15 cellular contexts compared by ENCODE assay signal in the genomic region with DNA sequence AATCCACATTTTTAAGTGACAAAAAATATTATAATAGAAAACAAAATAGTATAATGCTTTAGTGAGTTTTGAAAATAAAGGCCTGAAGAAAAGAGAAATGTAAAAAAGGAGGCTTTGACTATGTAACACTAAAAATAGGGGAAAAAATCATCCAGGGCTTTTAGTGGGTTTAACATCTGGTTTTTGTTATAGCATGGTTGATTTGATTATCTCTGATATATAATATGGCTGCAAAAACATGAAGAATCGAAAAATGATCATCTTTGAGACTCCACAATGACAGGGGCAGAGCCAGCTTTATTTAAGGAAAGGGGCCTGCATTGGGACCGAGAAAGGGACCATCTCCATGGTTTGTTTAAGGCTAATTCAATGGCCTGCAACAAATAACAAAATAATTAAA.
A peak's percentile ranks its signal among the peaks of the same experiment; 100 is the strongest.
DNase-seq lines count a peak whose midpoint lies in the region; TF ChIP-seq lines count a peak whose summit lies in the region.
"Had no signal": no experiment of that assay in that cellular context is flagged by ENCODE, and none has a peak within 500 bp of the region (broad histone marks: within the 10 kb centered on the region; RNA-seq: fewer than 3 reads in every experiment).

No MANE protein-coding gene starts in this region.

- H3K9me2 ChIP-seq in MM.1S (replicated peaks; ENCODE audit: insufficient read depth, low read length): no peaks in the 10 kb centered on the region
- no peaks in the 10 kb centered on the region for H3K9me2 ChIP-seq in SK-N-SH

- WGBS in SK-N-SH (ENCODE audit: low lambda C conversion rate): 44% methylated on average over 2 of the region's 2 CpGs

- no peak for DNase-seq in MM.1S
- DNase-seq in SK-N-SH: peak; percentile 49
- peak; percentile 53 for DNase-seq in fibroblast of peridontal ligament (ENCODE audit: extremely low read depth)
- no peak for DNase-seq in NOMO-1 (lab: John Stamatoyannopoulos, UW; ENCODE audit: unreplicated experiment in 2 of 2)
- no peak for DNase-seq in DMS79 (lab: John Stamatoyannopoulos, UW)
- DNase-seq in middle frontal gyrus (ENCODE audit: extremely low spot score, low spot score): no peak
- DNase-seq: Calu3; CD8-positive, alpha-beta T cell; DND-41; EL; GOT3; H7; HFFc6 had no signal

- no peak for TF ChIP-seq EP300 in SK-N-SH (IDR thresholded peaks at IDR 0.05; ENCODE audit: borderline replicate concordance in 1 of 2, low read depth in 1 of 2, low read length in 1 of 2)

- H3K9ac ChIP-seq in MM.1S (ENCODE audit: low read length): no peak overlapping the region
- no peak overlapping the region for H3K9ac ChIP-seq in SK-N-SH
- H3K9ac ChIP-seq: BLaER1 treated with 17β-estradiol and CSF1 and Interleukin-3, amounts not matched to agents 10 nM and 100 nM had no signal

- H3F3A ChIP-seq in MM.1S (ENCODE audit: insufficient read depth, low read length) (peaks cover 14% of the 10 kb centered on the region), SK-N-SH (replicated peaks; ENCODE audit: insufficient read depth) (no peaks in the 10 kb centered on the region)

- no peaks in the 10 kb centered on the region for H3K79me2 ChIP-seq in MM.1S (ENCODE audit: low read length)
- no peaks in the 10 kb centered on the region for H3K79me2 ChIP-seq in SK-N-SH (ENCODE audit: insufficient read depth)

- TF ChIP-seq CTCF in MM.1S (IDR thresholded peaks at IDR 0.05; ENCODE audit: low read length): no peak
- no peak for TF ChIP-seq CTCF in SK-N-SH (IDR thresholded peaks at IDR 0.05)

- peak overlapping the region; percentile 46; the same call in 1 of the 2 replicates for H3K4me2 ChIP-seq in MM.1S (ENCODE audit: low read depth, low read length)
- H3K4me2 ChIP-seq in SK-N-SH: no peak overlapping the region

- POLR2A ChIA-PET in SK-N-SH (lab: Yijun Ruan, JAX): no interaction called here

- no peaks in the 10 kb centered on the region for H3K27me3 ChIP-seq in MM.1S (replicated peaks; ENCODE audit: insufficient read depth, low read length)
- no peaks in the 10 kb centered on the region for H3K27me3 ChIP-seq in SK-N-SH (ENCODE audit: insufficient read depth)
- H3K27me3 ChIP-seq: BLaER1 treated with 17β-estradiol and CSF1 and Interleukin-3, amounts not matched to agents 10 nM and 100 nM had no signal

- H3K9me3 ChIP-seq in MM.1S (replicated peaks; ENCODE audit: insufficient read depth, low read length) (no peaks in the 10 kb centered on the region), SK-N-SH (no peaks in the 10 kb centered on the region)

- H3K27ac ChIP-seq in MM.1S (ENCODE audit: low read length) (peak overlapping the region; percentile 50; the same call in 1 of the 2 replicates), SK-N-SH (ENCODE audit: low read depth in 2 of 2, low read length in 1 of 2) (peak overlapping the region in 1 of 2 experiments; percentile 58; a peak in 1 of 4 replicates)
- H3K27ac ChIP-seq: BLaER1 treated with 17β-estradiol and CSF1 and Interleukin-3, amounts not matched to agents 10 nM and 100 nM had no signal

- H4K20me1 ChIP-seq in MM.1S (ENCODE audit: insufficient read depth, low read length): no peaks in the 10 kb centered on the region
- H4K20me1 ChIP-seq in SK-N-SH (ENCODE audit: insufficient read depth): no peaks in the 10 kb centered on the region
- H4K20me1 ChIP-seq: BLaER1 treated with 17β-estradiol and CSF1 and Interleukin-3, amounts not matched to agents 10 nM and 100 nM had no signal

- H3K4me3 ChIP-seq in MM.1S (ENCODE audit: low read length) (no peak overlapping the region), SK-N-SH (ENCODE audit: low read depth in 2 of 2, low read length in 1 of 2) (no peak overlapping the region)
- H3K4me3 ChIP-seq: BLaER1 treated with 17β-estradiol and CSF1 and Interleukin-3, amounts not matched to agents 10 nM and 100 nM; GM12878 had no signal

- H3K36me3 ChIP-seq in MM.1S (replicated peaks; ENCODE audit: insufficient read depth, low read length) (no peaks in the 10 kb centered on the region), SK-N-SH (replicated peaks in 1 of 2; ENCODE audit: control insufficient read depth in 1 of 2, insufficient read depth in 2 of 2, low read length in 1 of 2) (no peaks in the 10 kb centered on the region)
- H3K36me3 ChIP-seq: BLaER1 treated with 17β-estradiol and CSF1 and Interleukin-3, amounts not matched to agents 10 nM and 100 nM had no signal

- TF ChIP-seq RAD21 in SK-N-SH (IDR thresholded peaks at IDR 0.05; ENCODE audit: low read length): no peak

- H3K4me1 ChIP-seq in MM.1S (ENCODE audit: low read length) (peaks cover 49% of the 10 kb centered on the region), SK-N-SH (ENCODE audit: control insufficient read depth in 1 of 2, insufficient read depth in 2 of 2, low read depth in 1 of 2, low read length in 1 of 2) (peaks cover 0 to 3% of the 10 kb centered on the region in 2 experiments; a peak in 2 of 4 replicates)

- CTCF ChIA-PET in SK-N-SH (lab: Yijun Ruan, JAX): no interaction called here

- H2AFZ ChIP-seq in MM.1S (ENCODE audit: low read length) (no peak overlapping the region), SK-N-SH (ENCODE audit: low read depth) (peak overlapping the region; percentile 41; the same call in 1 of the 2 replicates)

TF ChIP-seq in SK-N-SH, 30 proteins besides CTCF, POLR2A, EP300 and RAD21:
- TF ChIP-seq TCF12 (IDR thresholded peaks at IDR 0.05): peak; percentile 76
- TF ChIP-seq EZH2phosphoT487 (IDR thresholded peaks at IDR 0.05; ENCODE audit: borderline replicate concordance, low read depth): no peak
- TF ChIP-seq RXRA (IDR thresholded peaks at IDR 0.05; ENCODE audit: borderline replicate concordance, low read depth): no peak

Comparison
In these comparisons a context has a peak if more than half of its experiments do, and no peak if none do; other contexts are left out.
1. DNase-seq: peak in SK-N-SH (single experiment) and fibroblast of peridontal ligament (single experiment); none in MM.1S (single experiment), NOMO-1 (0 of 2), DMS79 (single experiment) and middle frontal gyrus (single experiment).